23 cellular contexts compared by ENCODE assay signal in genomic region chr2:24486628-24487027, GRCh38.
"Had no signal": no experiment of that assay in that cellular context is flagged by ENCODE, and none has a peak within 500 bp of the region (broad histone marks: within the 10 kb centered on the region; RNA-seq: fewer than 3 reads in every experiment).

No MANE protein-coding gene starts in this region.

- ATAC-seq: Panc1, PC-3, T-cell had no signal

- H3K36me3 Mint-ChIP-seq: IgD-negative memory B cell, T-cell had no signal

- H3K27me3 Mint-ChIP-seq: IgD-negative memory B cell, T-cell had no signal

- H3K4me3 Mint-ChIP-seq: IgD-negative memory B cell, T-cell had no signal

- H3K27ac Mint-ChIP-seq: T-cell had no signal

- H3K27ac ChIP-seq: RWPE1 had no signal

- H3K9me3 Mint-ChIP-seq: IgD-negative memory B cell, T-cell had no signal

- H3K9me3 ChIP-seq: SK-N-SH had no signal

- H3K4me2 ChIP-seq: SK-N-SH had no signal

- DNase-seq: KBM-7, MV-4-11, NCI-H1048, NCI-H1105, NCI-H1436 treated with DMSO at 0.1 percent for 48 hours, NCI-H1694, NCI-H187 treated with DMSO at 0.1 percent for 48 hours, NCI-H2029 treated with DMSO at 0.1 percent for 48 hours, NCI-H2171, NCI-H226, NCI-H446, NCI-H510A, NCI-H524 treated with DMSO at 0.1 percent for 48 hours, NCI-H69, NCI-H774, PC-3, SHP77, SK-N-SH, SW 1271, T-cell had no signal

- H3K9me2 ChIP-seq: SK-N-SH had no signal
